ENCODE assay signal across 9 cellular contexts in genomic region chr19:12932392-12933286, GRCh38. TPM values are rescaled to one million over a fixed set of nuclear protein-coding genes. Genes with fewer than 3 reads are reported as not detected.
A peak's percentile ranks its signal among the peaks of the same experiment; 100 is the strongest.
DNase-seq lines count a peak whose midpoint lies in the region; ATAC-seq and TF ChIP-seq lines count a peak whose summit lies in the region.
"Had no signal": no experiment of that assay in that cellular context is flagged by ENCODE, and none has a peak within 500 bp of the region (broad histone marks: within the 10 kb centered on the region; RNA-seq: fewer than 3 reads in every experiment).

No MANE protein-coding gene starts in this region.

- H3K9me3 Mint-ChIP-seq in activated CD8-positive, alpha-beta memory T cell treated with anti-CD3 and anti-CD28 coated beads, Interleukin-2, amount 10 ng/mL, durations not matched to agents 7 days and 5 days (ENCODE audit: low read depth), result no peaks in the 10 kb centered on the region
- H3K9me3 Mint-ChIP-seq in activated naive CD8-positive, alpha-beta T cell treated with anti-CD3 and anti-CD28 coated beads for 36 hours, result no peaks in the 10 kb centered on the region

- no peak for DNase-seq in activated CD8-positive, alpha-beta memory T cell treated with anti-CD3 and anti-CD28 coated beads, Interleukin-2, amount 10 ng/mL, durations not matched to agents 7 days and 5 days
- no peak for DNase-seq in activated CD8-positive, alpha-beta memory T cell treated with anti-CD3 and anti-CD28 coated beads, Interleukin-2, amount 50 U/mL, for 4 hours
- no peak for DNase-seq in activated naive CD8-positive, alpha-beta T cell treated with anti-CD3 and anti-CD28 coated beads for 36 hours
- DNase-seq in left lobe of liver (ENCODE audit: low spot score), result no peak
- DNase-seq in thoracic aorta (ENCODE audit: low spot score), result no peak
- no peak for DNase-seq in mucosa of gallbladder (ENCODE audit: low spot score)
- DNase-seq in NCI-H748 (lab: John Stamatoyannopoulos, UW; ENCODE audit: unreplicated experiment), result no peak
- DNase-seq: SIG-M5 had no signal

- TF ChIP-seq CTCF in thoracic aorta (IDR thresholded peaks at IDR 0.05), result no peak

- peaks cover 37% of the 10 kb centered on the region for H3K4me1 Mint-ChIP-seq in activated CD8-positive, alpha-beta memory T cell treated with anti-CD3 and anti-CD28 coated beads, Interleukin-2, amount 10 ng/mL, durations not matched to agents 7 days and 5 days
- peaks cover 28% of the 10 kb centered on the region for H3K4me1 Mint-ChIP-seq in activated naive CD8-positive, alpha-beta T cell treated with anti-CD3 and anti-CD28 coated beads for 36 hours

- no peaks in the 10 kb centered on the region for H3K27me3 ChIP-seq in thoracic aorta (replicated peaks; ENCODE audit: insufficient read depth)

- H3K36me3 Mint-ChIP-seq in activated CD8-positive, alpha-beta memory T cell treated with anti-CD3 and anti-CD28 coated beads, Interleukin-2, amount 10 ng/mL, durations not matched to agents 7 days and 5 days, result peaks cover 19% of the 10 kb centered on the region
- peaks cover 24% of the 10 kb centered on the region for H3K36me3 Mint-ChIP-seq in activated naive CD8-positive, alpha-beta T cell treated with anti-CD3 and anti-CD28 coated beads for 36 hours

- no peak for ATAC-seq in activated CD8-positive, alpha-beta memory T cell treated with anti-CD3 and anti-CD28 coated beads, Interleukin-2, amount 10 ng/mL, durations not matched to agents 7 days and 5 days
- ATAC-seq in left lobe of liver (peak; percentile 6), thoracic aorta (ENCODE audit: insufficient number of reproducible peaks, low FRiP score, low read depth) (no peak), HG03175 (IDR thresholded peaks at IDR 0.05; ENCODE audit: unreplicated experiment) (no peak)

- CTCF ChIA-PET in activated CD8-positive, alpha-beta memory T cell treated with anti-CD3 and anti-CD28 coated beads, Interleukin-2, amount 10 ng/mL, durations not matched to agents 7 days and 5 days (lab: Charles Lee), result interaction anchor here (0.6 to 4.6 kb wide), 14 partner anchors 9 to 167 kb away, joined by 3 to 23 read pairs (median 4); partner anchors contain the start of genes DNASE2, KLF1, RAD23A and SYCE2

- H3K36me3 ChIP-seq in thoracic aorta, result peaks cover 20% of the 10 kb centered on the region

- H3K27me3 Mint-ChIP-seq in activated CD8-positive, alpha-beta memory T cell treated with anti-CD3 and anti-CD28 coated beads, Interleukin-2, amount 10 ng/mL, durations not matched to agents 7 days and 5 days, result no peaks in the 10 kb centered on the region
- H3K27me3 Mint-ChIP-seq in activated naive CD8-positive, alpha-beta T cell treated with anti-CD3 and anti-CD28 coated beads for 36 hours, result no peaks in the 10 kb centered on the region

- peak overlapping the region; percentile 92 for H3K4me3 Mint-ChIP-seq in activated CD8-positive, alpha-beta memory T cell treated with anti-CD3 and anti-CD28 coated beads, Interleukin-2, amount 10 ng/mL, durations not matched to agents 7 days and 5 days
- peak overlapping the region; percentile 96 for H3K4me3 Mint-ChIP-seq in activated naive CD8-positive, alpha-beta T cell treated with anti-CD3 and anti-CD28 coated beads for 36 hours

- peaks cover 10 to 18% of the 10 kb centered on the region in 2 donors for H3K4me1 ChIP-seq in thoracic aorta (ENCODE audit: control insufficient read depth in 1 of 2, low read depth in 2 of 2)

- no peaks in the 10 kb centered on the region for H3K9me3 ChIP-seq in thoracic aorta

- peak overlapping the region; percentile 88 for H3K27ac Mint-ChIP-seq in activated CD8-positive, alpha-beta memory T cell treated with anti-CD3 and anti-CD28 coated beads, Interleukin-2, amount 10 ng/mL, durations not matched to agents 7 days and 5 days
- peak overlapping the region; percentile 86 for H3K27ac Mint-ChIP-seq in activated naive CD8-positive, alpha-beta T cell treated with anti-CD3 and anti-CD28 coated beads for 36 hours

- H3K27ac ChIP-seq in thoracic aorta, result peak overlapping the region in 1 of 2 donors; percentile 63

- peak overlapping the region; percentile 92 for H3K4me3 ChIP-seq in thoracic aorta

RNA-seq across cellular contexts. Expression of gene FARSA, which starts 0.9 kb away (rescaled TPM):
- 100 to 1,000 TPM in 1 of 2 experiments, 10 to 100 TPM in 1; 96.6 to 131 TPM for total RNA-seq in activated CD8-positive, alpha-beta memory T cell treated with anti-CD3 and anti-CD28 coated beads, Interleukin-2, amount 10 ng/mL, durations not matched to agents 7 days and 5 days
- 100 to 1,000 TPM; 166 to 167 TPM for total RNA-seq in activated naive CD8-positive, alpha-beta T cell treated with anti-CD3 and anti-CD28 coated beads for 36 hours
- total RNA-seq in left lobe of liver (34.2 TPM), thoracic aorta (10 to 100 TPM; 31.8 to 76.8 TPM), mucosa of gallbladder (54.0 TPM)

RNA-seq across cellular contexts. Expression of gene CALR, which starts 5.8 kb away (rescaled TPM):
- total RNA-seq in activated CD8-positive, alpha-beta memory T cell treated with anti-CD3 and anti-CD28 coated beads, Interleukin-2, amount 10 ng/mL, durations not matched to agents 7 days and 5 days, result 100 to 1,000 TPM; 745 to 898 TPM
- 100 to 1,000 TPM; 673 to 688 TPM for total RNA-seq in activated naive CD8-positive, alpha-beta T cell treated with anti-CD3 and anti-CD28 coated beads for 36 hours
- total RNA-seq in left lobe of liver, result 1,041 TPM
- total RNA-seq in thoracic aorta, result 100 to 1,000 TPM; 415 to 467 TPM
- 1,099 TPM for total RNA-seq in mucosa of gallbladder

RNA-seq across cellular contexts. Expression of gene RAD23A, which starts 13.0 kb away (rescaled TPM):
- 100 to 1,000 TPM; 164 to 168 TPM for total RNA-seq in activated CD8-positive, alpha-beta memory T cell treated with anti-CD3 and anti-CD28 coated beads, Interleukin-2, amount 10 ng/mL, durations not matched to agents 7 days and 5 days
- 100 to 1,000 TPM; 176 to 181 TPM for total RNA-seq in activated naive CD8-positive, alpha-beta T cell treated with anti-CD3 and anti-CD28 coated beads for 36 hours
- total RNA-seq in left lobe of liver (42.6 TPM), thoracic aorta (100 to 1,000 TPM; 116 to 130 TPM), mucosa of gallbladder (83.0 TPM)

RNA-seq across cellular contexts. Expression of gene SYCE2, which starts 13.5 kb away (rescaled TPM):
- total RNA-seq in activated CD8-positive, alpha-beta memory T cell treated with anti-CD3 and anti-CD28 coated beads, Interleukin-2, amount 10 ng/mL, durations not matched to agents 7 days and 5 days, result 1 to 10 TPM; 2.2 to 2.5 TPM
- 1 to 10 TPM; 1.8 to 2.7 TPM for total RNA-seq in activated naive CD8-positive, alpha-beta T cell treated with anti-CD3 and anti-CD28 coated beads for 36 hours
- total RNA-seq in left lobe of liver (not detected), thoracic aorta (not detected), mucosa of gallbladder (not detected)

RNA-seq across cellular contexts. Expression of gene GADD45GIP1, which starts 24.4 kb away (rescaled TPM):
- 10 to 100 TPM; 23.9 to 24.9 TPM for total RNA-seq in activated CD8-positive, alpha-beta memory T cell treated with anti-CD3 and anti-CD28 coated beads, Interleukin-2, amount 10 ng/mL, durations not matched to agents 7 days and 5 days
- total RNA-seq in activated naive CD8-positive, alpha-beta T cell treated with anti-CD3 and anti-CD28 coated beads for 36 hours, result 10 to 100 TPM; 37.1 to 37.8 TPM
- total RNA-seq in left lobe of liver (12.0 TPM), thoracic aorta (10 to 100 TPM; 30.2 to 42.8 TPM), mucosa of gallbladder (17.6 TPM)
